Comparison of ENCODE assay signal across 8 cellular contexts in genomic region chr17:7050583-7050982, GRCh38. TPM values are rescaled to one million over a fixed set of nuclear protein-coding genes. Genes with fewer than 3 reads are reported as not detected.
"Had no signal": no experiment of that assay in that cellular context is flagged by ENCODE, and none has a peak within 500 bp of the region (broad histone marks: within the 10 kb centered on the region; RNA-seq: fewer than 3 reads in every experiment).

No MANE protein-coding gene starts in this region.

RNA-seq across cellular contexts. Expression of gene SLC16A11, which starts 6.7 kb away (rescaled TPM):
- total RNA-seq: kidney epithelial cell, mammary epithelial cell had no signal
- polyA plus RNA-seq: keratinocyte, mammary epithelial cell had no signal

RNA-seq across cellular contexts. Expression of gene BCL6B, which starts 27.7 kb away (rescaled TPM):
- total RNA-seq: mammary epithelial cell; mesothelial cell of epicardium; mononuclear cell; myocyte; naive thymus-derived CD8-positive, alpha-beta T cell had no signal
- polyA plus RNA-seq: keratinocyte; mammary epithelial cell; naive thymus-derived CD4-positive, alpha-beta T cell; naive thymus-derived CD8-positive, alpha-beta T cell had no signal

RNA-seq across cellular contexts. Expression of gene CLEC10A, which starts 29.5 kb away (rescaled TPM):
- total RNA-seq: kidney epithelial cell, mammary epithelial cell, mesothelial cell of epicardium, myocyte had no signal
- polyA plus RNA-seq: keratinocyte; mammary epithelial cell; naive thymus-derived CD4-positive, alpha-beta T cell had no signal
